In genomic region chr1:36856126-36856525, GRCh38 we compare ENCODE assay signal across 12 cellular contexts.
DNase-seq lines count a peak whose midpoint lies in the region; ATAC-seq and TF ChIP-seq lines count a peak whose summit lies in the region.
"Had no signal": no experiment of that assay in that cellular context is flagged by ENCODE, and none has a peak within 500 bp of the region (broad histone marks: within the 10 kb centered on the region; RNA-seq: fewer than 3 reads in every experiment).

No MANE protein-coding gene starts in this region.

- peak overlapping the region in 3 of 5 experiments; percentile 50 to 80 (median 69) for H3K27ac Mint-ChIP-seq in brain
- H3K27ac Mint-ChIP-seq: activated naive CD4-positive, alpha-beta T cell treated with anti-CD3 and anti-CD28 coated beads, Interleukin-2, amount 50 U/mL, for 72 hours had no signal

- intact Hi-C loops in sciatic nerve (cut with DNase I), result no loop called here

- H3K4me1 Mint-ChIP-seq in brain, result peaks cover 38% of the 10 kb centered on the region

- no peak for TF ChIP-seq CTCF in BE2C (IDR thresholded peaks at IDR 0.05; ENCODE audit: low read depth, low read length)
- no peak for TF ChIP-seq CTCF in brain (conservative IDR thresholded peaks at IDR 0.05)

- no peaks in the 10 kb centered on the region for H3K27me3 ChIP-seq in BE2C

- peaks cover 0 to 13% (median 0%) of the 10 kb centered on the region in 5 experiments for H3K9me3 Mint-ChIP-seq in brain
- H3K9me3 Mint-ChIP-seq: activated naive CD4-positive, alpha-beta T cell treated with anti-CD3 and anti-CD28 coated beads, Interleukin-2, amount 50 U/mL, for 72 hours had no signal

- no peaks in the 10 kb centered on the region for H3K9me3 ChIP-seq in BE2C

- H3K36me3 Mint-ChIP-seq in brain, result peaks cover 18% of the 10 kb centered on the region
- H3K36me3 Mint-ChIP-seq: activated naive CD4-positive, alpha-beta T cell treated with anti-CD3 and anti-CD28 coated beads, Interleukin-2, amount 50 U/mL, for 72 hours had no signal

- no peak overlapping the region for H3K4me3 ChIP-seq in BE2C (ENCODE audit: low read depth, low read length)

- peaks cover 7% of the 10 kb centered on the region for H3K36me3 ChIP-seq in BE2C

- ATAC-seq in HG03097 (IDR thresholded peaks at IDR 0.05; ENCODE audit: low FRiP score, unreplicated experiment) (no peak), sciatic nerve (no peak), GM19351 (IDR thresholded peaks at IDR 0.05; ENCODE audit: unreplicated experiment) (no peak)
- ATAC-seq: activated naive CD4-positive, alpha-beta T cell treated with anti-CD3 and anti-CD28 coated beads, Interleukin-2, amount 50 U/mL, for 72 hours had no signal

- peaks cover 5% of the 10 kb centered on the region for H3K27me3 Mint-ChIP-seq in brain

- H3K4me1 ChIP-seq in BE2C, result peaks cover 16% of the 10 kb centered on the region

- H3K4me3 Mint-ChIP-seq in brain, result peak overlapping the region in 1 of 5 experiments; percentile 7

- DNase-seq in BE2C (peak; percentile 40), NCI-H1417 (lab: John Stamatoyannopoulos, UW) (peak; percentile 69 to 97 (median 92)), NCI-H2196 (lab: John Stamatoyannopoulos, UW; ENCODE audit: unreplicated experiment) (peak; percentile 69), sciatic nerve (ENCODE audit: low spot score) (no peak), inferior parietal cortex (ENCODE audit: extremely low spot score) (no peak)
- DNase-seq: activated CD4-positive, alpha-beta T cell treated with anti-CD3 and anti-CD28 coated beads for 4 hours; C1 segment of cervical spinal cord; KBM-7 had no signal

Comparison
In these comparisons a context has a peak if more than half of its experiments do, and no peak if none do; other contexts are left out.
1. DNase-seq: peak in BE2C (single experiment), NCI-H1417 (3 of 3) and NCI-H2196 (single experiment); none in sciatic nerve (single experiment) and inferior parietal cortex (single experiment).